3 cellular contexts compared by ENCODE assay signal in genomic region chr1:36502616-36503015, GRCh38.
TF ChIP-seq lines count a peak whose summit lies in the region.

No MANE protein-coding gene starts in this region.

TF ChIP-seq in HepG2, 621 proteins besides CTCF, POLR2A, EP300 and RAD21:
- TF ChIP-seq ZNF121 (CRISPR knock-in tag; IDR thresholded peaks at IDR 0.05) (peak; percentile 82), ZNF362 (CRISPR knock-in tag; IDR thresholded peaks at IDR 0.05; ENCODE audit: borderline replicate concordance) (no peak), ZBTB43 (CRISPR knock-in tag; conservative IDR thresholded peaks at IDR 0.05) (no peak)
TF ChIP-seq in HepG2: peak in this region for 1.

TF ChIP-seq in K562, 482 proteins besides CTCF, POLR2A, EP300 and RAD21:
- TF ChIP-seq NCOA4 (IDR thresholded peaks at IDR 0.05; ENCODE audit: partially characterized antibody) (no peak), AFF1 (IDR thresholded peaks at IDR 0.05; ENCODE audit: low read depth in 1 of 2, partially characterized antibody in 2 of 2) (no peak), ZNF121 (CRISPR knock-in tag; conservative IDR thresholded peaks at IDR 0.05) (peak; percentile 20; the same call in 1 of the 2 replicates)
TF ChIP-seq in K562: peak in this region for 1.

TF ChIP-seq in GM23338, 12 proteins besides CTCF, POLR2A, EP300 and RAD21:
- TF ChIP-seq ZNF331 (CRISPR knock-in tag; IDR thresholded peaks at IDR 0.05; ENCODE audit: low read depth) (no peak), ZNF114 (CRISPR knock-in tag; IDR thresholded peaks at IDR 0.05) (no peak), EZH2 (IDR thresholded peaks at IDR 0.05; ENCODE audit: low read depth, unreplicated experiment) (no peak), EZH2phosphoT487 (IDR thresholded peaks at IDR 0.05; ENCODE audit: unreplicated experiment) (no peak), ZNF462 (CRISPR knock-in tag; IDR thresholded peaks at IDR 0.05) (no peak), JUNB (IDR thresholded peaks at IDR 0.05; ENCODE audit: unreplicated experiment) (no peak), CREB1 (CRISPR knock-in tag; IDR thresholded peaks at IDR 0.05; ENCODE audit: low read depth) (no peak), STAT1 (IDR thresholded peaks at IDR 0.05; ENCODE audit: unreplicated experiment) (no peak), NANOG (IDR thresholded peaks at IDR 0.05; ENCODE audit: borderline replicate concordance) (no peak), ETS1 (IDR thresholded peaks at IDR 0.05) (no peak), POLR2AphosphoS5 (IDR thresholded peaks at IDR 0.05; ENCODE audit: low read depth) (no peak)
- TF ChIP-seq, protein P1, sequence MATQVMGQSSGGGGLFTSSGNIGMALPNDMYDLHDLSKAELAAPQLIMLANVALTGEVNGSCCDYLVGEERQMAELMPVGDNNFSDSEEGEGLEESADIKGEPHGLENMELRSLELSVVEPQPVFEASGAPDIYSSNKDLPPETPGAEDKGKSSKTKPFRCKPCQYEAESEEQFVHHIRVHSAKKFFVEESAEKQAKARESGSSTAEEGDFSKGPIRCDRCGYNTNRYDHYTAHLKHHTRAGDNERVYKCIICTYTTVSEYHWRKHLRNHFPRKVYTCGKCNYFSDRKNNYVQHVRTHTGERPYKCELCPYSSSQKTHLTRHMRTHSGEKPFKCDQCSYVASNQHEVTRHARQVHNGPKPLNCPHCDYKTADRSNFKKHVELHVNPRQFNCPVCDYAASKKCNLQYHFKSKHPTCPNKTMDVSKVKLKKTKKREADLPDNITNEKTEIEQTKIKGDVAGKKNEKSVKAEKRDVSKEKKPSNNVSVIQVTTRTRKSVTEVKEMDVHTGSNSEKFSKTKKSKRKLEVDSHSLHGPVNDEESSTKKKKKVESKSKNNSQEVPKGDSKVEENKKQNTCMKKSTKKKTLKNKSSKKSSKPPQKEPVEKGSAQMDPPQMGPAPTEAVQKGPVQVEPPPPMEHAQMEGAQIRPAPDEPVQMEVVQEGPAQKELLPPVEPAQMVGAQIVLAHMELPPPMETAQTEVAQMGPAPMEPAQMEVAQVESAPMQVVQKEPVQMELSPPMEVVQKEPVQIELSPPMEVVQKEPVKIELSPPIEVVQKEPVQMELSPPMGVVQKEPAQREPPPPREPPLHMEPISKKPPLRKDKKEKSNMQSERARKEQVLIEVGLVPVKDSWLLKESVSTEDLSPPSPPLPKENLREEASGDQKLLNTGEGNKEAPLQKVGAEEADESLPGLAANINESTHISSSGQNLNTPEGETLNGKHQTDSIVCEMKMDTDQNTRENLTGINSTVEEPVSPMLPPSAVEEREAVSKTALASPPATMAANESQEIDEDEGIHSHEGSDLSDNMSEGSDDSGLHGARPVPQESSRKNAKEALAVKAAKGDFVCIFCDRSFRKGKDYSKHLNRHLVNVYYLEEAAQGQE (IDR thresholded peaks at IDR 0.05; ENCODE audit: unreplicated experiment), result no peak
